ENCODE assay signal across 1 cellular context in genomic region chr17:78121801-78122220, GRCh38.
TF ChIP-seq lines count a peak whose summit lies in the region.

No MANE protein-coding gene starts in this region.

TF ChIP-seq in GM12878, 131 proteins besides CTCF, POLR2A, EP300 and RAD21:
- TF ChIP-seq IKZF2 (IDR thresholded peaks at IDR 0.05) (no peak), E4F1 (IDR thresholded peaks at IDR 0.05; ENCODE audit: borderline replicate concordance, partially characterized antibody) (no peak), MEF2A (IDR thresholded peaks at IDR 0.05; ENCODE audit: insufficient read depth, low read depth, low read length) (no peak), SIX5 (IDR thresholded peaks at IDR 0.05; ENCODE audit: low read depth, low read length, severe bottlenecking) (no peak), TCF3 (IDR thresholded peaks at IDR 0.05; ENCODE audit: borderline replicate concordance, insufficient read depth, low read depth, low read length) (no peak), CBX3 (IDR thresholded peaks at IDR 0.05; ENCODE audit: borderline replicate concordance, low read depth) (no peak), ZNF687 (IDR thresholded peaks at IDR 0.05) (no peak), NFIC (IDR thresholded peaks at IDR 0.05; ENCODE audit: low read depth, low read length) (no peak), MXI1 (IDR thresholded peaks at IDR 0.05; ENCODE audit: low read depth, low read length) (no peak), PAX8 (IDR thresholded peaks at IDR 0.05) (no peak), SUZ12 (IDR thresholded peaks at IDR 0.05; ENCODE audit: unreplicated experiment) (no peak), FOXK2 (IDR thresholded peaks at IDR 0.05) (no peak), IRF4 (IDR thresholded peaks at IDR 0.05; ENCODE audit: low read depth, low read length) (no peak), ZNF622 (IDR thresholded peaks at IDR 0.05) (no peak), TCF12 (IDR thresholded peaks at IDR 0.05; ENCODE audit: low read depth, low read length) (no peak), ZBED1 (IDR thresholded peaks at IDR 0.05; ENCODE audit: borderline replicate concordance) (no peak)
